In genomic region chr9:91156451-91157234, GRCh38 we compare ENCODE assay signal across 1 cellular context.
TF ChIP-seq lines count a peak whose summit lies in the region.

No MANE protein-coding gene starts in this region.

TF ChIP-seq in IMR-90, 13 proteins besides CTCF, POLR2A, EP300 and RAD21:
- TF ChIP-seq NFE2L2 (IDR thresholded peaks at IDR 0.05; ENCODE audit: low read depth, low read length): no peak
- TF ChIP-seq, protein P1, sequence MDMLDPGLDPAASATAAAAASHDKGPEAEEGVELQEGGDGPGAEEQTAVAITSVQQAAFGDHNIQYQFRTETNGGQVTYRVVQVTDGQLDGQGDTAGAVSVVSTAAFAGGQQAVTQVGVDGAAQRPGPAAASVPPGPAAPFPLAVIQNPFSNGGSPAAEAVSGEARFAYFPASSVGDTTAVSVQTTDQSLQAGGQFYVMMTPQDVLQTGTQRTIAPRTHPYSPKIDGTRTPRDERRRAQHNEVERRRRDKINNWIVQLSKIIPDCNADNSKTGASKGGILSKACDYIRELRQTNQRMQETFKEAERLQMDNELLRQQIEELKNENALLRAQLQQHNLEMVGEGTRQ (IDR thresholded peaks at IDR 0.05; ENCODE audit: low read depth, low read length): no peak
- TF ChIP-seq MAFK (IDR thresholded peaks at IDR 0.05; ENCODE audit: low read depth, low read length): no peak
- no peak for TF ChIP-seq MXI1 (IDR thresholded peaks at IDR 0.05; ENCODE audit: borderline replicate concordance, low read depth, low read length)
TF ChIP-seq in IMR-90: peak in this region for 0.
